8 cellular contexts compared by ENCODE assay signal in the genomic region with DNA sequence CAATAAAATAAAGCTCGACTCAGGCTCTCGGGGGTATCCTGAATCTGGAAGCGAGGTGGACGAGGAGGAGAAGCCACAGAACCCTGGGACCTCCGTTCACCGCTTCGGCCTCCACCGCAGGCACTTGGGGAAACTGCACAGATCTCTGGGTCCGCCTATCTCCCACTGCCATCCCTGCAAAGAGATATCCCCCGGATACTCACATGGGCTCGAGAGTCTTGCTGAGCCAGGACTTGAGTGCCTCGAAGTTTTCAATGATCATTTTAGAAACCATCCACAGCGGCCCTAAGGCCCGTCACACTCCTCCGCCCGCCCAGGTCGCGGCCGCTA. TPM values are rescaled to one million over a fixed set of nuclear protein-coding genes. Genes with fewer than 3 reads are reported as not detected.
DNase-seq lines count a peak whose midpoint lies in the region; ATAC-seq and TF ChIP-seq lines count a peak whose summit lies in the region.

No MANE protein-coding gene starts in this region.

- peak overlapping the region; percentile 99 for H3K9ac ChIP-seq in SK-N-SH

- CTCF ChIA-PET in SK-N-SH (lab: Yijun Ruan, JAX), result interaction anchor here (1.1 to 2.0 kb wide), 2 partner anchors 14 to 18 kb away, joined by 3 to 9 read pairs; no protein-coding TSS in a partner anchor

- TF ChIP-seq RAD21 in SK-N-SH (IDR thresholded peaks at IDR 0.05; ENCODE audit: low read length), result no peak

- peak; percentile 34 for ATAC-seq in HG03103 (IDR thresholded peaks at IDR 0.05; ENCODE audit: low read depth, unreplicated experiment)

- POLR2A ChIA-PET in SK-N-SH (lab: Yijun Ruan, JAX), result interaction anchor here (0.8 to 1.2 kb wide), 2 partner anchors 19 to 76 kb away, joined by 3 to 5 read pairs; a partner anchor contains a TSS

- H3K4me3 ChIP-seq in cardiac muscle cell, result peak overlapping the region; percentile 89
- H3K4me3 ChIP-seq in SK-N-SH (ENCODE audit: low read depth in 2 of 2, low read length in 1 of 2), result peak overlapping the region; percentile 93 to 98
- peak overlapping the region; percentile 88 for H3K4me3 ChIP-seq in iPS DF 6.9 (ENCODE audit: low read length)
- peak overlapping the region; percentile 84 to 100 (median 97) for H3K4me3 ChIP-seq in stomach

- H4K20me1 ChIP-seq in SK-N-SH (ENCODE audit: insufficient read depth), result peaks cover 47% of the 10 kb centered on the region

- peak overlapping the region; percentile 93; the same call in 1 of the 2 replicates for H2AFZ ChIP-seq in SK-N-SH (ENCODE audit: low read depth)

- TF ChIP-seq EP300 in SK-N-SH (IDR thresholded peaks at IDR 0.05; ENCODE audit: borderline replicate concordance in 1 of 2, low read depth in 1 of 2, low read length in 1 of 2), result no peak
- TF ChIP-seq EP300 in stomach (IDR thresholded peaks at IDR 0.05), result no peak

- TF ChIP-seq CTCF in cardiac muscle cell (IDR thresholded peaks at IDR 0.05; ENCODE audit: low read depth, low read length), result no peak
- no peak for TF ChIP-seq CTCF in SK-N-SH (IDR thresholded peaks at IDR 0.05)
- TF ChIP-seq CTCF in stomach (IDR thresholded peaks at IDR 0.05), result no peak
- no peak for TF ChIP-seq CTCF in CD14-positive monocyte (IDR thresholded peaks at IDR 0.05)

- no peaks in the 10 kb centered on the region for H3K27me3 ChIP-seq in cardiac muscle cell
- no peaks in the 10 kb centered on the region for H3K27me3 ChIP-seq in SK-N-SH (ENCODE audit: insufficient read depth)
- no peaks in the 10 kb centered on the region for H3K27me3 ChIP-seq in iPS DF 6.9 (ENCODE audit: control insufficient read depth, insufficient read depth, low read length)
- H3K27me3 ChIP-seq in stomach, result no peaks in the 10 kb centered on the region

- H3K27ac Mint-ChIP-seq in CD14-positive monocyte, result peak overlapping the region in 1 of 7 donors; percentile 66

- peak overlapping the region; percentile 94 for H3K4me2 ChIP-seq in SK-N-SH

- peaks cover 0 to under 1% (median 0%) of the 10 kb centered on the region in 3 donors for H3K27me3 Mint-ChIP-seq in CD14-positive monocyte (ENCODE audit: low read depth in 3 of 3)

- H3F3A ChIP-seq in SK-N-SH (replicated peaks; ENCODE audit: insufficient read depth), result no peaks in the 10 kb centered on the region

- DNase-seq in cardiac muscle cell (ENCODE audit: low read depth in 1 of 2, low spot score in 1 of 2) (no peak), cardiac septum (ENCODE audit: low spot score) (no peak), SK-N-SH (no peak), iPS DF 6.9 (ENCODE audit: low read depth, low spot score) (no peak), stomach (no peak), CD14-positive monocyte (ENCODE audit: low spot score) (no peak), GF-D8 (lab: John Stamatoyannopoulos, UW) (no peak)

- peaks cover 27% of the 10 kb centered on the region for H3K4me1 Mint-ChIP-seq in CD14-positive monocyte

- no peaks in the 10 kb centered on the region for H3K9me2 ChIP-seq in SK-N-SH

- intact Hi-C loops in cardiac septum (cut with DNase I), result loop anchor here (5.0 kb wide), 1 partner anchor 77 kb away; a partner anchor contains a TSS
- intact Hi-C loops in stomach (cut with DNase I; ENCODE audit: low total_unique reads), result no loop called here
- intact Hi-C loops in CD14-positive monocyte (cut with micrococcal nuclease), result no loop called here

- H3K4me3 Mint-ChIP-seq in CD14-positive monocyte, result no peak overlapping the region

- H3K79me2 ChIP-seq in SK-N-SH (ENCODE audit: insufficient read depth), result peaks cover 72% of the 10 kb centered on the region

- peak overlapping the region; percentile 99 for H3K27ac ChIP-seq in cardiac muscle cell
- peak overlapping the region; percentile 94 to 97 for H3K27ac ChIP-seq in SK-N-SH (ENCODE audit: low read depth in 2 of 2, low read length in 1 of 2)
- no peak overlapping the region for H3K27ac ChIP-seq in iPS DF 6.9 (ENCODE audit: low read length)
- H3K27ac ChIP-seq in stomach, result peak overlapping the region; percentile 92 to 100 (median 96)

- H3K36me3 ChIP-seq in cardiac muscle cell, result no peaks in the 10 kb centered on the region
- H3K36me3 ChIP-seq in SK-N-SH (replicated peaks in 1 of 2; ENCODE audit: control insufficient read depth in 1 of 2, insufficient read depth in 2 of 2, low read length in 1 of 2), result peaks cover 10 to 12% of the 10 kb centered on the region in 2 experiments
- no peaks in the 10 kb centered on the region for H3K36me3 ChIP-seq in iPS DF 6.9 (ENCODE audit: control insufficient read depth, insufficient read depth, low read length)
- H3K36me3 ChIP-seq in stomach, result no peaks in the 10 kb centered on the region

- no peaks in the 10 kb centered on the region for H3K9me3 ChIP-seq in cardiac muscle cell (ENCODE audit: low read depth)
- H3K9me3 ChIP-seq in SK-N-SH, result no peaks in the 10 kb centered on the region
- H3K9me3 ChIP-seq in iPS DF 6.9 (ENCODE audit: control insufficient read depth, insufficient read depth, low read length), result no peaks in the 10 kb centered on the region
- no peaks in the 10 kb centered on the region for H3K9me3 ChIP-seq in stomach

- H3K4me1 ChIP-seq in cardiac muscle cell (ENCODE audit: low read depth) (peaks cover 31% of the 10 kb centered on the region), SK-N-SH (ENCODE audit: control insufficient read depth in 1 of 2, insufficient read depth in 2 of 2, low read depth in 1 of 2, low read length in 1 of 2) (peaks cover 15 to 23% of the 10 kb centered on the region in 2 experiments; a peak in 3 of 4 replicates), iPS DF 6.9 (ENCODE audit: control insufficient read depth, insufficient read depth, low read length) (peaks cover 3% of the 10 kb centered on the region; the same call in 1 of the 2 replicates), stomach (peaks cover 33 to 69% (median 54%) of the 10 kb centered on the region in 4 donors)

- TF ChIP-seq POLR2A in stomach (IDR thresholded peaks at IDR 0.05), result no peak

- 7% methylated on average over 7 of the region's 19 CpGs for WGBS in SK-N-SH (ENCODE audit: low lambda C conversion rate)
- no CpG with 5 or more reads among the region's 19 CpGs for WGBS in iPS DF 6.9 (ENCODE audit: insufficient coverage, insufficient read length)
- 0 to 2% (median 0%) methylated on average over 13 to 19 of the region's 19 CpGs for WGBS in stomach, 5 donors

- no peaks in the 10 kb centered on the region for H3K9me3 Mint-ChIP-seq in CD14-positive monocyte

- H3K36me3 Mint-ChIP-seq in CD14-positive monocyte, result peaks cover 8% of the 10 kb centered on the region in 2 donors

TF ChIP-seq in SK-N-SH, 30 proteins besides CTCF, POLR2A, EP300 and RAD21:
- no peak for TF ChIP-seq NRF1 (IDR thresholded peaks at IDR 0.05; ENCODE audit: low read depth, low read length)
- no peak for TF ChIP-seq MEF2A (IDR thresholded peaks at IDR 0.05; ENCODE audit: borderline replicate concordance, low read depth)
- no peak for TF ChIP-seq POLR2AphosphoS5 (IDR thresholded peaks at IDR 0.05; ENCODE audit: low read depth, low read length)

RNA-seq across cellular contexts. Expression of a gene that starts 0.6 kb away (rescaled TPM):
- total RNA-seq in cardiac muscle cell (26.7 and 41.3 TPM in 2 replicates), cardiac septum (28.8 TPM), stomach (10 to 100 TPM; 14.8 to 76.9 (median 40.6) TPM)
- polyA plus RNA-seq in cardiac muscle cell (22.9 and 31.9 TPM in 2 replicates), SK-N-SH (2012; rRNA removed) (12.5 and 15.1 TPM in 2 replicates), stomach (10 to 100 TPM in 1 of 3 donors, 1 to 10 TPM in 2; 6.1 to 21.8 (median 7.8) TPM), CD14-positive monocyte (1 to 10 TPM; 3.5 to 5.0 TPM)
- 11.8 and 14.2 TPM in 2 replicates for polyA plus RNA-seq in SK-N-SH (2012; cell fraction: cytosol; rRNA removed)
- polyA plus RNA-seq in SK-N-SH (2012; cell fraction: nucleus; rRNA removed), result 32.1 and 53.6 TPM in 2 replicates
